2 cellular contexts compared by ENCODE assay signal in the genomic region with DNA sequence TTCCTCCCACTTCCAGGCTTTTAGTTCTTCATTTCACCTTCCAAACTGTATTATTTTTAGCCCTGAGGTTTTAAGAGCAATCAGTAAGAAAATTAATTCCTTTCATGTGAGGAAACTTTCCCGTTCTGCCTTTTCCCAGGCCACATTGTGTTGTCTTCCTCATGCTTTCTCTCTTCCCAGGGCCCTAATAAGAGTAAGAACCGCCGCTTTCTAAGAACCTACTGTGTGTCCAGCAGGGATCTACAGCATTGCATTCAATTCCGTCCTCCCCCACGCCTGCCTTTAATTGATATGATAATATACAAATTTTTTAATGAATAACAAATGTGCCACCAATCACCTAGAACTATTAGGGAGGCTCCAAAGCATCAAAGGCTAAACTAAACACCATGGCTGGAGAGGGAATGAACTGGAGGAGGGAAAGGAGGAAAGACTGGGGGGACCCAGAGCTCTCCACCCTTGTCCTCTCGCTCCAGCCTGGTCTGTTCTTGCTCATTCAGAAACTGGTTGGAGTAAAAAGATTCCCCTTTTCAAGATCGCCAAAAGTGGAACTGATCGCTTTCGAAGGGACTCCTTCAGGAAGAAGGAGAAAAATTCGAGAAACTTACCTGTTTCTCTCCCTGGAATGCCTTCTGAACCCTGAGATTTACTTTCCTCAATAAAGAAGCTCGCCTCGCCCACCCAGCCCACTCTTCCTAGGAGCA.
TF ChIP-seq lines count a peak whose summit lies in the region.

No MANE protein-coding gene starts in this region.

TF ChIP-seq in A549, 52 proteins besides CTCF, POLR2A, EP300 and RAD21 (continued from another document):
- TF ChIP-seq GATA3 (IDR thresholded peaks at IDR 0.05; ENCODE audit: borderline replicate concordance) (no peak), HOXB5 (CRISPR knock-in tag; IDR thresholded peaks at IDR 0.05) (no peak), SREBF2 (IDR thresholded peaks at IDR 0.05) (no peak), NR3C1 (IDR thresholded peaks at IDR 0.05) (no peak)

TF ChIP-seq in GM23338, 12 proteins besides CTCF, POLR2A, EP300 and RAD21 (continued from another document):
- no peak for TF ChIP-seq EZH2phosphoT487 (IDR thresholded peaks at IDR 0.05; ENCODE audit: unreplicated experiment)
- TF ChIP-seq, protein P1, sequence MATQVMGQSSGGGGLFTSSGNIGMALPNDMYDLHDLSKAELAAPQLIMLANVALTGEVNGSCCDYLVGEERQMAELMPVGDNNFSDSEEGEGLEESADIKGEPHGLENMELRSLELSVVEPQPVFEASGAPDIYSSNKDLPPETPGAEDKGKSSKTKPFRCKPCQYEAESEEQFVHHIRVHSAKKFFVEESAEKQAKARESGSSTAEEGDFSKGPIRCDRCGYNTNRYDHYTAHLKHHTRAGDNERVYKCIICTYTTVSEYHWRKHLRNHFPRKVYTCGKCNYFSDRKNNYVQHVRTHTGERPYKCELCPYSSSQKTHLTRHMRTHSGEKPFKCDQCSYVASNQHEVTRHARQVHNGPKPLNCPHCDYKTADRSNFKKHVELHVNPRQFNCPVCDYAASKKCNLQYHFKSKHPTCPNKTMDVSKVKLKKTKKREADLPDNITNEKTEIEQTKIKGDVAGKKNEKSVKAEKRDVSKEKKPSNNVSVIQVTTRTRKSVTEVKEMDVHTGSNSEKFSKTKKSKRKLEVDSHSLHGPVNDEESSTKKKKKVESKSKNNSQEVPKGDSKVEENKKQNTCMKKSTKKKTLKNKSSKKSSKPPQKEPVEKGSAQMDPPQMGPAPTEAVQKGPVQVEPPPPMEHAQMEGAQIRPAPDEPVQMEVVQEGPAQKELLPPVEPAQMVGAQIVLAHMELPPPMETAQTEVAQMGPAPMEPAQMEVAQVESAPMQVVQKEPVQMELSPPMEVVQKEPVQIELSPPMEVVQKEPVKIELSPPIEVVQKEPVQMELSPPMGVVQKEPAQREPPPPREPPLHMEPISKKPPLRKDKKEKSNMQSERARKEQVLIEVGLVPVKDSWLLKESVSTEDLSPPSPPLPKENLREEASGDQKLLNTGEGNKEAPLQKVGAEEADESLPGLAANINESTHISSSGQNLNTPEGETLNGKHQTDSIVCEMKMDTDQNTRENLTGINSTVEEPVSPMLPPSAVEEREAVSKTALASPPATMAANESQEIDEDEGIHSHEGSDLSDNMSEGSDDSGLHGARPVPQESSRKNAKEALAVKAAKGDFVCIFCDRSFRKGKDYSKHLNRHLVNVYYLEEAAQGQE (IDR thresholded peaks at IDR 0.05; ENCODE audit: unreplicated experiment), result no peak
- TF ChIP-seq, protein P2, sequence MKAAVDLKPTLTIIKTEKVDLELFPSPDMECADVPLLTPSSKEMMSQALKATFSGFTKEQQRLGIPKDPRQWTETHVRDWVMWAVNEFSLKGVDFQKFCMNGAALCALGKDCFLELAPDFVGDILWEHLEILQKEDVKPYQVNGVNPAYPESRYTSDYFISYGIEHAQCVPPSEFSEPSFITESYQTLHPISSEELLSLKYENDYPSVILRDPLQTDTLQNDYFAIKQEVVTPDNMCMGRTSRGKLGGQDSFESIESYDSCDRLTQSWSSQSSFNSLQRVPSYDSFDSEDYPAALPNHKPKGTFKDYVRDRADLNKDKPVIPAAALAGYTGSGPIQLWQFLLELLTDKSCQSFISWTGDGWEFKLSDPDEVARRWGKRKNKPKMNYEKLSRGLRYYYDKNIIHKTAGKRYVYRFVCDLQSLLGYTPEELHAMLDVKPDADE (IDR thresholded peaks at IDR 0.05), result no peak
